In the genomic region with DNA sequence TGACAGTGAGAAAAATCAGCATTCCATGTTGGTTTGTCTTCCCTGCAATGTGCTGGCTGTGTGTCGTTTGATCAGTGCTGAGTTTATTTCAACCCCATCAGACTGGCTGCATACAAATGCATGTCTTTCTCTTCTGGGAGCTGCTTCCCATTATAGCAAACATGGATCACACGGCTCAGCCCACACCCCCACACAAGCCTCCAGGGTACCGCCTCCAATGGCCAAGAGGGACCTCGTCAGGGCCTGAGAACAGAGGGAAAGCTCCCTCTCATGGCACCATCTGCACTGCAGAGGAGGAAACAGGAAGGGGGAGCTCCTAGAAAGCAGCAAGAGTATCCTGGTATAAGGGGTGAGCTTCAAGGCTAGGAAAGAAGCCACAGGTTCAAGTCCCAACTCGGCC, we compare ENCODE assay signal across 11 cellular contexts.
"Had no signal": no experiment of that assay in that cellular context is flagged by ENCODE, and none has a peak within 500 bp of the region (broad histone marks: within the 10 kb centered on the region; RNA-seq: fewer than 3 reads in every experiment).

No MANE protein-coding gene starts in this region.

- H3K4me1 Mint-ChIP-seq: activated CD4-positive, alpha-beta memory T cell treated with anti-CD3 and anti-CD28 coated beads, Interleukin-2, amount 10 ng/mL, durations not matched to agents 7 days and 5 days; activated CD4-positive, alpha-beta T cell treated with anti-CD3 and anti-CD28 coated beads for 36 hours; activated naive CD8-positive, alpha-beta T cell treated with anti-CD3 and anti-CD28 coated beads, Interleukin-2, amount 10 ng/mL, durations not matched to agents 7 days and 5 days; stimulated activated naive CD8-positive, alpha-beta T cell treated with anti-CD3 and anti-CD28 coated beads, Interleukin-15, amount 100 ng/mL, for 72 hours had no signal

- H3K27me3 ChIP-seq: left lung, ovary had no signal

- H3K9me3 ChIP-seq: ovary had no signal

- H3K4me3 ChIP-seq: left lung, ovary had no signal

- H3K4me3 Mint-ChIP-seq: activated CD4-positive, alpha-beta memory T cell treated with anti-CD3 and anti-CD28 coated beads, Interleukin-2, amount 10 ng/mL, durations not matched to agents 7 days and 5 days; activated CD4-positive, alpha-beta T cell treated with anti-CD3 and anti-CD28 coated beads for 36 hours; activated naive CD8-positive, alpha-beta T cell treated with anti-CD3 and anti-CD28 coated beads, Interleukin-2, amount 10 ng/mL, durations not matched to agents 7 days and 5 days; stimulated activated naive CD8-positive, alpha-beta T cell treated with anti-CD3 and anti-CD28 coated beads, Interleukin-15, amount 100 ng/mL, for 72 hours had no signal

- H3K27me3 Mint-ChIP-seq: activated CD4-positive, alpha-beta memory T cell treated with anti-CD3 and anti-CD28 coated beads, Interleukin-2, amount 10 ng/mL, durations not matched to agents 7 days and 5 days; activated CD4-positive, alpha-beta T cell treated with anti-CD3 and anti-CD28 coated beads for 36 hours; activated naive CD8-positive, alpha-beta T cell treated with anti-CD3 and anti-CD28 coated beads, Interleukin-2, amount 10 ng/mL, durations not matched to agents 7 days and 5 days; stimulated activated naive CD8-positive, alpha-beta T cell treated with anti-CD3 and anti-CD28 coated beads, Interleukin-15, amount 100 ng/mL, for 72 hours had no signal

- DNase-seq: activated CD4-positive, alpha-beta memory T cell treated with anti-CD3 and anti-CD28 coated beads, Interleukin-2, amount 10 ng/mL, durations not matched to agents 7 days and 5 days; activated CD4-positive, alpha-beta T cell treated with anti-CD3 and anti-CD28 coated beads for 36 hours; activated naive CD8-positive, alpha-beta T cell treated with anti-CD3 and anti-CD28 coated beads, Interleukin-2, amount 10 ng/mL, durations not matched to agents 7 days and 5 days; activated T-cell treated with anti-CD3 and anti-CD28 coated beads, Interleukin-2, amount 50 U/mL, for 48 hours; effector CD8-positive, alpha-beta T cell; left lung; mesenchymal stem cell; ovary; stimulated activated CD4-positive, alpha-beta T cell treated with anti-CD3 and anti-CD28 coated beads, Interleukin-4, amount 100 ng/mL, for 4 hours; stimulated activated naive CD8-positive, alpha-beta T cell treated with anti-CD3 and anti-CD28 coated beads, Interleukin-15, amount 100 ng/mL, for 72 hours; T1000 had no signal

- H3K4me1 ChIP-seq: left lung had no signal

- H3K36me3 ChIP-seq: left lung, ovary had no signal

- H3K27ac ChIP-seq: left lung, ovary had no signal

- H3K36me3 Mint-ChIP-seq: activated naive CD8-positive, alpha-beta T cell treated with anti-CD3 and anti-CD28 coated beads, Interleukin-2, amount 10 ng/mL, durations not matched to agents 7 days and 5 days had no signal

- H3K27ac Mint-ChIP-seq: activated CD4-positive, alpha-beta memory T cell treated with anti-CD3 and anti-CD28 coated beads, Interleukin-2, amount 10 ng/mL, durations not matched to agents 7 days and 5 days; activated CD4-positive, alpha-beta T cell treated with anti-CD3 and anti-CD28 coated beads for 36 hours; activated naive CD8-positive, alpha-beta T cell treated with anti-CD3 and anti-CD28 coated beads, Interleukin-2, amount 10 ng/mL, durations not matched to agents 7 days and 5 days; stimulated activated naive CD8-positive, alpha-beta T cell treated with anti-CD3 and anti-CD28 coated beads, Interleukin-15, amount 100 ng/mL, for 72 hours had no signal
